In genomic region chr5:3080366-3080765, GRCh38 we compare ENCODE assay signal across 22 cellular contexts.
"Had no signal": no experiment of that assay in that cellular context is flagged by ENCODE, and none has a peak within 500 bp of the region (broad histone marks: within the 10 kb centered on the region; RNA-seq: fewer than 3 reads in every experiment).

No MANE protein-coding gene starts in this region.

- DNase-seq: IMR-90, Karpas-422, KG1, MG63, NCI-H1092, NCI-H1105 treated with DMSO at 0.1 percent for 48 hours, NCI-H1417 treated with DMSO at 0.1 percent for 48 hours, NCI-H146, NCI-H1694 treated with DMSO at 0.1 percent for 48 hours, NCI-H1930, NCI-H2081, NCI-H2107, NCI-H2227 treated with DMSO at 0.1 percent for 48 hours, NCI-H524, NCI-H526 treated with DMSO at 0.1 percent for 48 hours, NCI-H748 treated with DMSO at 0.1 percent for 48 hours, Right ventricle myocardium superior, RPMI8226, SIG-M5 had no signal

- H3K36me3 ChIP-seq: MG63, SJSA1 had no signal

- H3K27me3 ChIP-seq: SJSA1 had no signal

- H3K4me1 ChIP-seq: SJSA1 had no signal

- H3K27ac ChIP-seq: SJSA1, SK-N-MC had no signal

- ATAC-seq: HepG2 had no signal

- H3K4me3 ChIP-seq: MG63, SJSA1, SK-N-MC had no signal
